ENCODE assay signal across 1 cellular context in the genomic region with DNA sequence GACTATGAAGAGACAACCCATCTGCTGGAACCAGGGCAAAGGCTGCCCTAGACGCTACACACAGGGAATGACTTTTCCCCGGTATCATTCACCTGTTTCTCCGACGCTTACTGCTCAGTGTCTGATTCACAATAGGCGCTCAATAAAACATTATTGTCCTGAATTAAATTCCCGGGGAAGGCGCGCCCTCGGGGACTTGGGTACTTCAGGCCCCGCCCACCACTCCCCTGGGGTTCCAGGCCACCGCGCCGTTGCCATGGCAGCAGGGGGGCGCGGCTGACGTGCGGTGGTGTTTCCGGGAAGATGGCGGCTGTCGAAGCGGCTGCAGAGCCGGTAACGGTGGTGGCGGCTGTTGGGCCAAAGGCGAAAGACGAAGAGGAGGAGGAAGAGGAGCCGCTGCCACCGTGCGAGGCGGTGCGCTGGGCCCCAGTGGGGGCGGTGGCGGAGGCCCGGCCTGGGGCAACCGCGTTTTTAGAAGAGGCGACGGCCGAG.
TF ChIP-seq lines count a peak whose summit lies in the region.

Gene RUNDC1, plus strand, starts transcription at position 292 of the 492 bp plus-strand sequence. Its CDS starts 12 bp downstream, at position 304.

TF ChIP-seq in K562, 482 proteins besides CTCF, POLR2A, EP300 and RAD21 (continued from another document and continues in another):
- TF ChIP-seq ZBTB40 (IDR thresholded peaks at IDR 0.05) (no peak), ZBTB40 (CRISPR knock-in tag; IDR thresholded peaks at IDR 0.05) (no peak), SOX6 (IDR thresholded peaks at IDR 0.05) (no peak; the same call in 1 of the 2 replicates), CREB3L1 (IDR thresholded peaks at IDR 0.05; ENCODE audit: borderline replicate concordance, low read depth) (peak; percentile 27; the same call in 1 of the 2 replicates), ZNF134 (CRISPR knock-in tag; conservative IDR thresholded peaks at IDR 0.05) (no peak), ZNF75A (CRISPR knock-in tag; IDR thresholded peaks at IDR 0.05) (no peak), BRD4 (IDR thresholded peaks at IDR 0.05) (peak; percentile 1; the same call in 1 of the 2 replicates), SIN3B (IDR thresholded peaks at IDR 0.05; ENCODE audit: low read depth) (peak; percentile 80), PREB (CRISPR knock-in tag; IDR thresholded peaks at IDR 0.05) (0 out of 2 replicates have a peak, but pooled peaks have one; percentile 16), NCOA4 (IDR thresholded peaks at IDR 0.05; ENCODE audit: partially characterized antibody) (no peak), ZNF217 (CRISPR knock-in tag; IDR thresholded peaks at IDR 0.05) (no peak), CBFA2T3 (IDR thresholded peaks at IDR 0.05) (no peak), FOXK1 (CRISPR knock-in tag; IDR thresholded peaks at IDR 0.05; ENCODE audit: borderline replicate concordance) (no peak), TBL1XR1 (IDR thresholded peaks at IDR 0.05; ENCODE audit: low read length in 2 of 2) (no peak), ZNF695 (CRISPR knock-in tag; IDR thresholded peaks at IDR 0.05) (no peak), CHCHD3 (CRISPR knock-in tag; IDR thresholded peaks at IDR 0.05) (no peak), SREBF1 (IDR thresholded peaks at IDR 0.05; ENCODE audit: borderline replicate concordance, low read depth, low read length) (no peak; the same call in 1 of the 2 replicates), ZBTB26 (CRISPR knock-in tag; IDR thresholded peaks at IDR 0.05) (no peak), PTRF (tag; IDR thresholded peaks at IDR 0.05) (no peak), MCM5 (IDR thresholded peaks at IDR 0.05; ENCODE audit: low read depth) (no peak), ZNF431 (CRISPR knock-in tag; IDR thresholded peaks at IDR 0.05) (no peak), SAP30 (IDR thresholded peaks at IDR 0.05; ENCODE audit: borderline replicate concordance, insufficient read depth, low read depth, low read length, poor library complexity, severe bottlenecking) (peak; percentile 80), CCNT2 (IDR thresholded peaks at IDR 0.05; ENCODE audit: borderline replicate concordance, extremely low read depth, insufficient read length, low read depth, low read length) (peak; percentile 30), ZNF589 (CRISPR knock-in tag; IDR thresholded peaks at IDR 0.05; ENCODE audit: low read depth) (no peak)
- TF ChIP-seq, protein P1, sequence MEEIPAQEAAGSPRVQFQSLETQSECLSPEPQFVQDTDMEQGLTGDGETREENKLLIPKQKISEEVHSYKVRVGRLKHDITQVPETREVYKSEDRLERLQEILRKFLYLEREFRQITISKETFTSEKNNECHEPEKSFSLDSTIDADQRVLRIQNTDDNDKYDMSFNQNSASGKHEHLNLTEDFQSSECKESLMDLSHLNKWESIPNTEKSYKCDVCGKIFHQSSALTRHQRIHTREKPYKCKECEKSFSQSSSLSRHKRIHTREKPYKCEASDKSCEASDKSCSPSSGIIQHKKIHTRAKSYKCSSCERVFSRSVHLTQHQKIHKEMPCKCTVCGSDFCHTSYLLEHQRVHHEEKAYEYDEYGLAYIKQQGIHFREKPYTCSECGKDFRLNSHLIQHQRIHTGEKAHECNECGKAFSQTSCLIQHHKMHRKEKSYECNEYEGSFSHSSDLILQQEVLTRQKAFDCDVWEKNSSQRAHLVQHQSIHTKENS (CRISPR knock-in tag; IDR thresholded peaks at IDR 0.05): no peak
- TF ChIP-seq, protein P2, sequence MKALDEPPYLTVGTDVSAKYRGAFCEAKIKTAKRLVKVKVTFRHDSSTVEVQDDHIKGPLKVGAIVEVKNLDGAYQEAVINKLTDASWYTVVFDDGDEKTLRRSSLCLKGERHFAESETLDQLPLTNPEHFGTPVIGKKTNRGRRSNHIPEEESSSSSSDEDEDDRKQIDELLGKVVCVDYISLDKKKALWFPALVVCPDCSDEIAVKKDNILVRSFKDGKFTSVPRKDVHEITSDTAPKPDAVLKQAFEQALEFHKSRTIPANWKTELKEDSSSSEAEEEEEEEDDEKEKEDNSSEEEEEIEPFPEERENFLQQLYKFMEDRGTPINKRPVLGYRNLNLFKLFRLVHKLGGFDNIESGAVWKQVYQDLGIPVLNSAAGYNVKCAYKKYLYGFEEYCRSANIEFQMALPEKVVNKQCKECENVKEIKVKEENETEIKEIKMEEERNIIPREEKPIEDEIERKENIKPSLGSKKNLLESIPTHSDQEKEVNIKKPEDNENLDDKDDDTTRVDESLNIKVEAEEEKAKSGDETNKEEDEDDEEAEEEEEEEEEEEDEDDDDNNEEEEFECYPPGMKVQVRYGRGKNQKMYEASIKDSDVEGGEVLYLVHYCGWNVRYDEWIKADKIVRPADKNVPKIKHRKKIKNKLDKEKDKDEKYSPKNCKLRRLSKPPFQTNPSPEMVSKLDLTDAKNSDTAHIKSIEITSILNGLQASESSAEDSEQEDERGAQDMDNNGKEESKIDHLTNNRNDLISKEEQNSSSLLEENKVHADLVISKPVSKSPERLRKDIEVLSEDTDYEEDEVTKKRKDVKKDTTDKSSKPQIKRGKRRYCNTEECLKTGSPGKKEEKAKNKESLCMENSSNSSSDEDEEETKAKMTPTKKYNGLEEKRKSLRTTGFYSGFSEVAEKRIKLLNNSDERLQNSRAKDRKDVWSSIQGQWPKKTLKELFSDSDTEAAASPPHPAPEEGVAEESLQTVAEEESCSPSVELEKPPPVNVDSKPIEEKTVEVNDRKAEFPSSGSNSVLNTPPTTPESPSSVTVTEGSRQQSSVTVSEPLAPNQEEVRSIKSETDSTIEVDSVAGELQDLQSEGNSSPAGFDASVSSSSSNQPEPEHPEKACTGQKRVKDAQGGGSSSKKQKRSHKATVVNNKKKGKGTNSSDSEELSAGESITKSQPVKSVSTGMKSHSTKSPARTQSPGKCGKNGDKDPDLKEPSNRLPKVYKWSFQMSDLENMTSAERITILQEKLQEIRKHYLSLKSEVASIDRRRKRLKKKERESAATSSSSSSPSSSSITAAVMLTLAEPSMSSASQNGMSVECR (CRISPR knock-in tag; IDR thresholded peaks at IDR 0.05): peak; percentile 71
- TF ChIP-seq, protein P3, sequence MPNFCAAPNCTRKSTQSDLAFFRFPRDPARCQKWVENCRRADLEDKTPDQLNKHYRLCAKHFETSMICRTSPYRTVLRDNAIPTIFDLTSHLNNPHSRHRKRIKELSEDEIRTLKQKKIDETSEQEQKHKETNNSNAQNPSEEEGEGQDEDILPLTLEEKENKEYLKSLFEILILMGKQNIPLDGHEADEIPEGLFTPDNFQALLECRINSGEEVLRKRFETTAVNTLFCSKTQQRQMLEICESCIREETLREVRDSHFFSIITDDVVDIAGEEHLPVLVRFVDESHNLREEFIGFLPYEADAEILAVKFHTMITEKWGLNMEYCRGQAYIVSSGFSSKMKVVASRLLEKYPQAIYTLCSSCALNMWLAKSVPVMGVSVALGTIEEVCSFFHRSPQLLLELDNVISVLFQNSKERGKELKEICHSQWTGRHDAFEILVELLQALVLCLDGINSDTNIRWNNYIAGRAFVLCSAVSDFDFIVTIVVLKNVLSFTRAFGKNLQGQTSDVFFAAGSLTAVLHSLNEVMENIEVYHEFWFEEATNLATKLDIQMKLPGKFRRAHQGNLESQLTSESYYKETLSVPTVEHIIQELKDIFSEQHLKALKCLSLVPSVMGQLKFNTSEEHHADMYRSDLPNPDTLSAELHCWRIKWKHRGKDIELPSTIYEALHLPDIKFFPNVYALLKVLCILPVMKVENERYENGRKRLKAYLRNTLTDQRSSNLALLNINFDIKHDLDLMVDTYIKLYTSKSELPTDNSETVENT (CRISPR knock-in tag; IDR thresholded peaks at IDR 0.05): 0 out of 2 replicates have a peak, but pooled peaks have one; percentile 64
- TF ChIP-seq, protein P4, sequence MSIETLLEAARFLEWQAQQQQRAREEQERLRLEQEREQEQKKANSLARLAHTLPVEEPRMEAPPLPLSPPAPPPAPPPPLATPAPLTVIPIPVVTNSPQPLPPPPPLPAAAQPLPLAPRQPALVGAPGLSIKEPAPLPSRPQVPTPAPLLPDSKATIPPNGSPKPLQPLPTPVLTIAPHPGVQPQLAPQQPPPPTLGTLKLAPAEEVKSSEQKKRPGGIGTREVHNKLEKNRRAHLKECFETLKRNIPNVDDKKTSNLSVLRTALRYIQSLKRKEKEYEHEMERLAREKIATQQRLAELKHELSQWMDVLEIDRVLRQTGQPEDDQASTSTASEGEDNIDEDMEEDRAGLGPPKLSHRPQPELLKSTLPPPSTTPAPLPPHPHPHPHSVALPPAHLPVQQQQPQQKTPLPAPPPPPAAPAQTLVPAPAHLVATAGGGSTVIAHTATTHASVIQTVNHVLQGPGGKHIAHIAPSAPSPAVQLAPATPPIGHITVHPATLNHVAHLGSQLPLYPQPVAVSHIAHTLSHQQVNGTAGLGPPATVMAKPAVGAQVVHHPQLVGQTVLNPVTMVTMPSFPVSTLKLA (conservative IDR thresholded peaks at IDR 0.05): peak; percentile 66 to 79
